Comparison of ENCODE assay signal across 8 cellular contexts in genomic region chr1:28927442-28928305, GRCh38. TPM values are rescaled to one million over a fixed set of nuclear protein-coding genes. Genes with fewer than 3 reads are reported as not detected.
DNase-seq lines count a peak whose midpoint lies in the region; ATAC-seq and TF ChIP-seq lines count a peak whose summit lies in the region.

No MANE protein-coding gene starts in this region.

- no peaks in the 10 kb centered on the region for H3K9me3 ChIP-seq in SJCRH30 (replicated peaks)
- H3K9me3 ChIP-seq in breast epithelium = no peaks in the 10 kb centered on the region

- peak overlapping the region; percentile 76 for H3K27ac Mint-ChIP-seq in activated naive CD4-positive, alpha-beta T cell treated with anti-CD3 and anti-CD28 coated beads for 36 hours
- peak overlapping the region; percentile 85 for H3K27ac Mint-ChIP-seq in stimulated activated naive B cell treated with anti-CD40 and anti-IgM and Interleukin-4, amounts not matched to agents 10 μg/mL and 1 μg/mL and 100 μg/mL, for 72 hours

- TF ChIP-seq POLR2A in breast epithelium (IDR thresholded peaks at IDR 0.05) = no peak

- H3K27me3 ChIP-seq in SJCRH30 (no peaks in the 10 kb centered on the region), breast epithelium (no peaks in the 10 kb centered on the region)

- ATAC-seq in stimulated activated naive B cell treated with anti-CD40 and anti-IgM and Interleukin-4, amounts not matched to agents 10 μg/mL and 1 μg/mL and 100 μg/mL, for 72 hours (replicated peaks) = peak; percentile 54 to 66

- H3K4me3 Mint-ChIP-seq in activated naive CD4-positive, alpha-beta T cell treated with anti-CD3 and anti-CD28 coated beads for 36 hours = peak overlapping the region; percentile 44
- peak overlapping the region; percentile 27 to 75 for H3K4me3 Mint-ChIP-seq in stimulated activated naive B cell treated with anti-CD40 and anti-IgM and Interleukin-4, amounts not matched to agents 10 μg/mL and 1 μg/mL and 100 μg/mL, for 72 hours

- peaks cover 68% of the 10 kb centered on the region for H3K4me1 Mint-ChIP-seq in activated naive CD4-positive, alpha-beta T cell treated with anti-CD3 and anti-CD28 coated beads for 36 hours (ENCODE audit: low read depth)
- peaks cover 25 to 39% of the 10 kb centered on the region in 2 donors for H3K4me1 Mint-ChIP-seq in stimulated activated naive B cell treated with anti-CD40 and anti-IgM and Interleukin-4, amounts not matched to agents 10 μg/mL and 1 μg/mL and 100 μg/mL, for 72 hours

- H3K4me1 ChIP-seq in SJCRH30 (peaks cover 22% of the 10 kb centered on the region), breast epithelium (no peaks in the 10 kb centered on the region)

- no peak for DNase-seq in activated naive CD4-positive, alpha-beta T cell treated with anti-CD3 and anti-CD28 coated beads for 36 hours
- DNase-seq in activated naive CD4-positive, alpha-beta T cell treated with Interleukin-2 at 50 U/mL for 16 hours = no peak
- DNase-seq in SJCRH30 = peak; percentile 16 to 63
- DNase-seq in germinal center (ENCODE audit: low spot score) = peak; percentile 44
- DNase-seq in stimulated activated naive B cell treated with anti-CD40 and anti-IgM and Interleukin-4, amounts not matched to agents 10 μg/mL and 1 μg/mL and 100 μg/mL, for 72 hours = no peak
- DNase-seq in breast epithelium (ENCODE audit: low spot score in 2 of 2) = no peak
- no peak for DNase-seq in activated CD8-positive, alpha-beta memory T cell treated with anti-CD3 and anti-CD28 coated beads, Interleukin-2, amount 50 U/mL, for 4 hours
- no peak for DNase-seq in stimulated activated naive CD4-positive, alpha-beta T cell (lab: John Stamatoyannopoulos, UW)

- intact Hi-C loops in activated naive CD4-positive, alpha-beta T cell treated with anti-CD3 and anti-CD28 coated beads for 36 hours (cut with micrococcal nuclease) = loop anchor here (1.0 to 2.0 kb wide), 2 partner anchors 35 to 41 kb away; no protein-coding TSS in a partner anchor
- intact Hi-C loops in breast epithelium (cut with DNase I; ENCODE audit: low total_unique reads) = no loop called here

- no peaks in the 10 kb centered on the region for H3K9me3 Mint-ChIP-seq in activated naive CD4-positive, alpha-beta T cell treated with anti-CD3 and anti-CD28 coated beads for 36 hours
- no peaks in the 10 kb centered on the region for H3K9me3 Mint-ChIP-seq in stimulated activated naive B cell treated with anti-CD40 and anti-IgM and Interleukin-4, amounts not matched to agents 10 μg/mL and 1 μg/mL and 100 μg/mL, for 72 hours

- H3K4me3 ChIP-seq in SJCRH30 = no peak overlapping the region
- H3K4me3 ChIP-seq in breast epithelium = no peak overlapping the region

- CTCF ChIA-PET in activated naive CD4-positive, alpha-beta T cell treated with anti-CD3 and anti-CD28 coated beads for 36 hours (lab: Charles Lee) = interaction anchor here (0.7 to 1.1 kb wide), 2 partner anchors 37 to 107 kb away, joined by 3 read pairs; no protein-coding TSS in a partner anchor

- H3K27me3 Mint-ChIP-seq in activated naive CD4-positive, alpha-beta T cell treated with anti-CD3 and anti-CD28 coated beads for 36 hours (ENCODE audit: low read depth) = no peaks in the 10 kb centered on the region
- H3K27me3 Mint-ChIP-seq in stimulated activated naive B cell treated with anti-CD40 and anti-IgM and Interleukin-4, amounts not matched to agents 10 μg/mL and 1 μg/mL and 100 μg/mL, for 72 hours = no peaks in the 10 kb centered on the region

- H3K27ac ChIP-seq in SJCRH30 (peak overlapping the region; percentile 10; the same call in 1 of the 2 replicates), breast epithelium (peak overlapping the region in 1 of 2 donors; percentile 14)

- no peaks in the 10 kb centered on the region for H3K36me3 ChIP-seq in SJCRH30
- no peaks in the 10 kb centered on the region for H3K36me3 ChIP-seq in breast epithelium

- no peaks in the 10 kb centered on the region for H3K36me3 Mint-ChIP-seq in activated naive CD4-positive, alpha-beta T cell treated with anti-CD3 and anti-CD28 coated beads for 36 hours (ENCODE audit: low read depth)
- peaks cover 0 to 9% of the 10 kb centered on the region in 2 donors for H3K36me3 Mint-ChIP-seq in stimulated activated naive B cell treated with anti-CD40 and anti-IgM and Interleukin-4, amounts not matched to agents 10 μg/mL and 1 μg/mL and 100 μg/mL, for 72 hours

- TF ChIP-seq CTCF in breast epithelium (IDR thresholded peaks at IDR 0.05) = no peak

RNA-seq across cellular contexts. Expression of gene EPB41, which starts 13.3 kb away (rescaled TPM):
- total RNA-seq in activated naive CD4-positive, alpha-beta T cell treated with anti-CD3 and anti-CD28 coated beads for 36 hours = 100 to 1,000 TPM in 1 of 2 experiments, 10 to 100 TPM in 1; 97.4 to 100 TPM
- total RNA-seq in SJCRH30 (2014; rRNA removed; shearing (Covaris generic)) = 67.1 and 68.9 TPM in 2 replicates
- total RNA-seq in breast epithelium = 10 to 100 TPM; 36.2 to 67.2 (median 51.8) TPM

Comparison
In these comparisons a context has a peak if more than half of its experiments do, and no peak if none do; other contexts are left out.
1. DNase-seq: peak in SJCRH30 (2 of 2) and germinal center (single experiment); none in activated naive CD4-positive, alpha-beta T cell treated with anti-CD3 and anti-CD28 coated beads for 36 hours (single experiment), activated naive CD4-positive, alpha-beta T cell treated with Interleukin-2 at 50 U/mL for 16 hours (single experiment), stimulated activated naive B cell treated with anti-CD40 and anti-IgM and Interleukin-4, amounts not matched to agents 10 μg/mL and 1 μg/mL and 100 μg/mL, for 72 hours (single experiment), breast epithelium (0 of 2), activated CD8-positive, alpha-beta memory T cell treated with anti-CD3 and anti-CD28 coated beads, Interleukin-2, amount 50 U/mL, for 4 hours (single experiment) and stimulated activated naive CD4-positive, alpha-beta T cell (0 of 6).